In the genomic region with DNA sequence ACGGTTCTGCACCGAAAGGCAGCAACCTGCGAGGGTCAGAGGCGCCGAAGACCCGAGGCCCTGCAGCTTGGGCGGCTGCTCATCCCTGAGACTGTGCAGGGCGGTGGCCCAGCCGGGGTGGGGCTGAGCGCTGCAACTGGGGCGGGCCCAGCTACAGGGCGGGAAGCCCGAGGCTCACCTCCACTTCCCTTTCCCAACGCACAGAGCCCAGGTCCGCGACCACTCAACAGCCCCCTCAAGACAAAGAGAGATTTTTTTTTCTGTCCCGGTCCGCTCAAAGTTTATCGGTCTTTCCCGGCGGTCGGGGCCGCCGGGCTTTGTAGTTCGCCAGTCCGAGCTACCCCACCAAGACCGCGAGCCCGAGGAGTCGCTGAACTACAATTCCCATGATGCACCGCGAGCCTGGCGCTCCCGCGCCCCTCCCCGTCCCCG, we compare ENCODE assay signal across 1 cellular context.
A peak's percentile ranks its signal among the peaks of the same experiment; 100 is the strongest.
TF ChIP-seq lines count a peak whose summit lies in the region.

No MANE protein-coding gene starts in this region.

TF ChIP-seq in HepG2, 621 proteins besides CTCF, POLR2A, EP300 and RAD21 (continued from another document and continues in another):
- TF ChIP-seq KIAA2018 (CRISPR knock-in tag; IDR thresholded peaks at IDR 0.05; ENCODE audit: borderline replicate concordance) (no peak), RELA (CRISPR knock-in tag; IDR thresholded peaks at IDR 0.05) (no peak), LCORL (IDR thresholded peaks at IDR 0.05) (no peak), LCORL (CRISPR knock-in tag; IDR thresholded peaks at IDR 0.05) (0 out of 2 replicates have a peak, but pooled peaks have one; percentile 31), ZBTB42 (CRISPR knock-in tag; IDR thresholded peaks at IDR 0.05) (0 out of 2 replicates have a peak, but pooled peaks have one; percentile 37), ZNF780A (CRISPR knock-in tag; IDR thresholded peaks at IDR 0.05) (no peak), ONECUT2 (CRISPR knock-in tag; IDR thresholded peaks at IDR 0.05) (no peak), ZNF256 (CRISPR knock-in tag; conservative IDR thresholded peaks at IDR 0.05) (no peak), ZNF432 (CRISPR knock-in tag; IDR thresholded peaks at IDR 0.05; ENCODE audit: borderline replicate concordance) (no peak), SUZ12 (IDR thresholded peaks at IDR 0.05; ENCODE audit: low read depth, low read length) (peak; percentile 75), ESRRA (CRISPR knock-in tag; IDR thresholded peaks at IDR 0.05; ENCODE audit: low read depth) (no peak), ZNF337 (CRISPR knock-in tag; IDR thresholded peaks at IDR 0.05; ENCODE audit: borderline replicate concordance, low read depth) (no peak), TARDBP (CRISPR knock-in tag; IDR thresholded peaks at IDR 0.05) (no peak), THAP11 (CRISPR knock-in tag; IDR thresholded peaks at IDR 0.05) (peak; percentile 99), PHF5A (CRISPR knock-in tag; IDR thresholded peaks at IDR 0.05; ENCODE audit: low read depth, unreplicated experiment) (no peak), NFRKB (IDR thresholded peaks at IDR 0.05) (no peak), ZXDC (CRISPR knock-in tag; IDR thresholded peaks at IDR 0.05) (peak; percentile 58; the same call in 1 of the 2 replicates), SRSF1 (optimal IDR thresholded peaks at IDR 0.05; ENCODE audit: low read depth, low read length) (peak; percentile 40), PHB2 (IDR thresholded peaks at IDR 0.05; ENCODE audit: partially characterized antibody) (no peak), KAT8 (CRISPR knock-in tag; IDR thresholded peaks at IDR 0.05) (0 out of 2 replicates have a peak, but pooled peaks have one; percentile 28), BRD4 (CRISPR knock-in tag; IDR thresholded peaks at IDR 0.05) (no peak; the same call in 1 of the 2 replicates), POLR2AphosphoS2 (IDR thresholded peaks at IDR 0.05; ENCODE audit: low read depth, low read length) (no peak), PRDM10 (CRISPR knock-in tag; IDR thresholded peaks at IDR 0.05; ENCODE audit: low read depth) (no peak), ZNF607 (CRISPR knock-in tag; IDR thresholded peaks at IDR 0.05; ENCODE audit: borderline replicate concordance) (0 out of 2 replicates have a peak, but pooled peaks have one; percentile 31), RFX5 (IDR thresholded peaks at IDR 0.05; ENCODE audit: low read depth, low read length) (no peak), SOX5 (CRISPR knock-in tag; IDR thresholded peaks at IDR 0.05; ENCODE audit: borderline replicate concordance) (no peak), ZNF260 (CRISPR knock-in tag; IDR thresholded peaks at IDR 0.05; ENCODE audit: borderline replicate concordance, low read depth) (no peak), ZNF383 (CRISPR knock-in tag; IDR thresholded peaks at IDR 0.05; ENCODE audit: borderline replicate concordance) (no peak), SIN3A (IDR thresholded peaks at IDR 0.05; ENCODE audit: borderline replicate concordance, low read depth, low read length) (no peak; the same call in 1 of the 2 replicates), ZFY (CRISPR knock-in tag; IDR thresholded peaks at IDR 0.05) (peak; percentile 77), ZNF510 (CRISPR knock-in tag; IDR thresholded peaks at IDR 0.05; ENCODE audit: low read depth) (no peak), EHMT2 (IDR thresholded peaks at IDR 0.05; ENCODE audit: borderline replicate concordance, low read depth, low read length) (no peak), ZNF883 (CRISPR knock-in tag; IDR thresholded peaks at IDR 0.05; ENCODE audit: not compliant biosample characterization) (no peak), ZBTB21 (CRISPR knock-in tag; IDR thresholded peaks at IDR 0.05) (no peak), WIZ (CRISPR knock-in tag; IDR thresholded peaks at IDR 0.05) (no peak), CREB1 (IDR thresholded peaks at IDR 0.05) (no peak), CREB1 (CRISPR knock-in tag; IDR thresholded peaks at IDR 0.05) (no peak), ERF (CRISPR knock-in tag; IDR thresholded peaks at IDR 0.05) (no peak), TGIF2 (CRISPR knock-in tag; IDR thresholded peaks at IDR 0.05) (no peak), JUN (CRISPR knock-in tag; IDR thresholded peaks at IDR 0.05) (no peak), POGZ (CRISPR knock-in tag; IDR thresholded peaks at IDR 0.05) (no peak), ZNF570 (CRISPR knock-in tag; IDR thresholded peaks at IDR 0.05; ENCODE audit: borderline replicate concordance) (no peak), FOXA3 (CRISPR knock-in tag; IDR thresholded peaks at IDR 0.05) (no peak), ISL2 (CRISPR knock-in tag; IDR thresholded peaks at IDR 0.05) (0 out of 2 replicates have a peak, but pooled peaks have one; percentile 4), KMT2B (CRISPR knock-in tag; IDR thresholded peaks at IDR 0.05) (peak; percentile 69; the same call in 1 of the 2 replicates), ETV5 (CRISPR knock-in tag; IDR thresholded peaks at IDR 0.05; ENCODE audit: borderline replicate concordance) (no peak; the same call in 1 of the 2 replicates), ZNF496 (CRISPR knock-in tag; IDR thresholded peaks at IDR 0.05; ENCODE audit: insufficient replicate concordance) (no peak), MTF1 (CRISPR knock-in tag; IDR thresholded peaks at IDR 0.05) (peak; percentile 57; the same call in 1 of the 2 replicates), RARG (CRISPR knock-in tag; IDR thresholded peaks at IDR 0.05; ENCODE audit: low read depth) (no peak), HNRNPUL1 (IDR thresholded peaks at IDR 0.05; ENCODE audit: low read depth, low read length) (no peak), FOXJ3 (CRISPR knock-in tag; IDR thresholded peaks at IDR 0.05; ENCODE audit: borderline replicate concordance) (0 out of 2 replicates have a peak, but pooled peaks have one; percentile 34), MATR3 (CRISPR knock-in tag; IDR thresholded peaks at IDR 0.05) (no peak), ZNF350 (CRISPR knock-in tag; IDR thresholded peaks at IDR 0.05; ENCODE audit: borderline replicate concordance, low read depth) (no peak), PCBP2 (optimal IDR thresholded peaks at IDR 0.05; ENCODE audit: low read depth, low read length, poor library complexity, severe bottlenecking) (no peak)
- TF ChIP-seq, protein P1, sequence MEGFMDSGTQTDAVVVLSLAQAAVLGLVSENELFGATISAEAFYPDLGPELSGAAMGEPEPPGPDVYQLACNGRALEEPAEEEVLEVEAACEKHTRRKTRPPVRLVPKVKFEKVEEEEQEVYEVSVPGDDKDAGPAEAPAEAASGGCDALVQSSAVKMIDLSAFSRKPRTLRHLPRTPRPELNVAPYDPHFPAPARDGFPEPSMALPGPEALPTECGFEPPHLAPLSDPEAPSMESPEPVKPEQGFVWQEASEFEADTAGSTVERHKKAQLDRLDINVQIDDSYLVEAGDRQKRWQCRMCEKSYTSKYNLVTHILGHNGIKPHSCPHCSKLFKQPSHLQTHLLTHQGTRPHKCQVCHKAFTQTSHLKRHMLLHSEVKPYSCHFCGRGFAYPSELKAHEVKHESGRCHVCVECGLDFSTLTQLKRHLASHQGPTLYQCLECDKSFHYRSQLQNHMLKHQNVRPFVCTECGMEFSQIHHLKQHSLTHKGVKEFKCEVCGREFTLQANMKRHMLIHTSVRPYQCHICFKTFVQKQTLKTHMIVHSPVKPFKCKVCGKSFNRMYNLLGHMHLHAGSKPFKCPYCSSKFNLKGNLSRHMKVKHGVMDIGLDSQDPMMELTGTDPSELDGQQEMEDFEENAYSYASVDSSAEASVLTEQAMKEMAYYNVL (CRISPR knock-in tag; IDR thresholded peaks at IDR 0.05; ENCODE audit: borderline replicate concordance), result 0 out of 2 replicates have a peak, but pooled peaks have one; percentile 28
- TF ChIP-seq, protein P2, sequence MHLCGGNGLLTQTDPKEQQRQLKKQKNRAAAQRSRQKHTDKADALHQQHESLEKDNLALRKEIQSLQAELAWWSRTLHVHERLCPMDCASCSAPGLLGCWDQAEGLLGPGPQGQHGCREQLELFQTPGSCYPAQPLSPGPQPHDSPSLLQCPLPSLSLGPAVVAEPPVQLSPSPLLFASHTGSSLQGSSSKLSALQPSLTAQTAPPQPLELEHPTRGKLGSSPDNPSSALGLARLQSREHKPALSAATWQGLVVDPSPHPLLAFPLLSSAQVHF (CRISPR knock-in tag; IDR thresholded peaks at IDR 0.05), result no peak
